ENCODE assay signal across 8 cellular contexts in the genomic region with DNA sequence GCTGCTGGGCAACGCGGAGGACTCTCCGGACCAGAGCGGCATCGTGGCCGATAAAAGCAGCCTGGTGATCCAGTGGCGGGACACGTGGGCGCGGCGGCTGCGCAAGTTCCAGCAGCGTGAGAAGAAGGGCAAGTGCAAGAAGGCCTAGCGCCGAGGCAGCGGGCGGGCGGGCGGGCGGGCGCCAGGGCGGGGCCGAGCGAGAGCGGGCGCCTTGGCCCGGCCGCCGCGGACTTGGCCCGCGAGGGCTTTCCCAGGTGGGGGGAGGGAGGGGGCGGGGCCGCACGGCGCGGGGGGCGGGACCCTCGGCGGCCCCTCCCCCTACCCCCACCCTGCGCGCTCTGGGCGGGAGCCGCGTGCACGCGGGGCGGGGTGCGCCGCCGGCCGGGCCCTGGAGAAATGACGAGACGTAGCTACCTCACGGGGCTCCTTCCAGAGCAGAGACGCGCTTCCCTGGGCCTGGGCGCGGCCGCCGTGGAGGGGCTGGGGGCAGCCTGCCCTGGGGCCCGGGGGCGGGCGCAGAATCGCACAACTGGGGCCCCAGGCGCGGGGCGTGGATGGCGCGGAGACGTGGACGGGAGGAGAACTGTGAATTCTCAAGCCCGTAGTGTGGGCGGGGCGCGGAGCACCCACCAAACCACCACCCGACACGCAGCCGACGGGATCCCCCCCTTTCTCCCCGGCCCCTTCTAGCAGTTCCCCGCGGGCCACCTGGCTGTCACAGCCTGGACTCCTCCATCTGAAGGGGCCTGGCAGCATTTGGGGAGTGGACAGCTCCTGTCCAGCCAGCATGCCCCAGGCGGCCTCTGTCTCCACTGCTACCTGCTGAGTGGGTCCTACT.
A peak's percentile ranks its signal among the peaks of the same experiment; 100 is the strongest.
DNase-seq lines count a peak whose midpoint lies in the region; ATAC-seq, FAIRE-seq and TF ChIP-seq lines count a peak whose summit lies in the region.

No MANE protein-coding gene starts in this region.

- H3K4me3 ChIP-seq in cardiac fibroblast (replicated peaks in 1 of 2; ENCODE audit: low read depth in 2 of 2, low read length in 2 of 2): peak overlapping the region; percentile 40 to 45

- H3K36me3 Mint-ChIP-seq in immature natural killer cell: no peaks in the 10 kb centered on the region

- TF ChIP-seq CTCF in cardiac fibroblast (IDR thresholded peaks at IDR 0.05; ENCODE audit: low read depth, low read length): no peak

- ATAC-seq in HG03521 (IDR thresholded peaks at IDR 0.05; ENCODE audit: unreplicated experiment): peak; percentile 59

- peak overlapping the region; percentile 81 to 85 (median 83) for H3K4me3 Mint-ChIP-seq in immature natural killer cell

- FAIRE-seq in GM18507 (lab: Jason Lieb, UNC): peak; percentile 5

- H3K9me3 Mint-ChIP-seq in immature natural killer cell: no peaks in the 10 kb centered on the region

- H3K4me1 Mint-ChIP-seq in immature natural killer cell: peaks cover 21 to 27% of the 10 kb centered on the region in 2 donors

- H3K27ac Mint-ChIP-seq in immature natural killer cell: peak overlapping the region; percentile 64 to 85 (median 76)

- DNase-seq in GM18507 (ENCODE audit: extremely low spot score, insufficient read length, low read depth): peak; percentile 87
- peak; percentile 7 for DNase-seq in activated CD4-positive, CD25-positive, alpha-beta regulatory T cell treated with anti-CD3 and anti-CD28 coated beads, Interleukin-2, amount 50 U/mL, for 16 hours (ENCODE audit: low read depth, low spot score)
- DNase-seq in cardiac fibroblast (ENCODE audit: low read depth in 2 of 2): peak; percentile 65 to 70
- DNase-seq in immature natural killer cell: peak; percentile 72 to 81 (median 77)
- DNase-seq in stimulated activated CD4-positive, alpha-beta T cell treated with anti-CD3 and anti-CD28 coated beads, Interleukin-15, amount 100 ng/mL, for 1 hour (ENCODE audit: low read depth in 1 of 2, low spot score in 1 of 2): peak; percentile 48 to 57
- DNase-seq in 8988T: no peak
- no peak for DNase-seq in DMS153 (lab: John Stamatoyannopoulos, UW)

- peaks cover 4 to 16% (median 12%) of the 10 kb centered on the region in 3 donors for H3K27me3 Mint-ChIP-seq in immature natural killer cell (ENCODE audit: low read depth in 3 of 3)

Comparison
In these comparisons a context has a peak if more than half of its experiments do, and no peak if none do; other contexts are left out.
1. DNase-seq: peak in GM18507 (single experiment), activated CD4-positive, CD25-positive, alpha-beta regulatory T cell treated with anti-CD3 and anti-CD28 coated beads, Interleukin-2, amount 50 U/mL, for 16 hours (single experiment), cardiac fibroblast (2 of 2), immature natural killer cell (3 of 3) and stimulated activated CD4-positive, alpha-beta T cell treated with anti-CD3 and anti-CD28 coated beads, Interleukin-15, amount 100 ng/mL, for 1 hour (2 of 2); none in 8988T (single experiment) and DMS153 (single experiment).